Comparison of ENCODE assay signal across 25 cellular contexts in the genomic region with DNA sequence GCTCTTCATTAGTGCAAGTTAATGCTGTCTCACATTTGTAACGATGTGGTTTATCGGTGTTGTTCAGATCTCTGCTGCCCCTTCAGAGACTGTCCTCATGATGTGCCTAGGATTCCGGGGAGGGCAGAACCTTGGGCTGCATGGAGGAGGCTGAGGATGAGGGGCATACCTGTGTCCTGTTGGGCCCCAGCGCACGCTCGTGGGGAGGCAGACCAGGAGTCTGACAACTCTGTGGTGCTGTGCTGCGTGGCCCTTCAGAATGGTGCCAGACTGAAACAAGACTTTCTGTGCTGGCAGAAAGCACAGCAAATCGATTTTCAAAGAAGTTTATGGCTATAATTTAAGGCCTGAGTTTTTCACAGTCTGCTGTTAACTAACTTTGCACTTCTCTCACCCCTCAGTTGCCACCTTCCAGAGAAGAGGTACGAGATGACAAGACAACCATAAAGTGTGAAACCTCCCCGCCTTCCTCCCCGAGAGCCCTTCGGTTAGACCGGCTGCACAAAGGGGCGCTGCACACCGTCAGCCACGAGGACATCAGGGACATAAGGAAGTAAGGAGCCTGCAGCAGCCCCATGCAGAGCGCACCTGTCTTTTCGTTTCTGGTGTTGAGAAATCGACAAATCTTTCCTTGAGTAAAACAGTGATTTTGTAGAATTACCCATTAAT. TPM values are rescaled to one million over a fixed set of nuclear protein-coding genes. Genes with fewer than 3 reads are reported as not detected.
DNase-seq lines count a peak whose midpoint lies in the region; ATAC-seq and TF ChIP-seq lines count a peak whose summit lies in the region.
"Had no signal": no experiment of that assay in that cellular context is flagged by ENCODE, and none has a peak within 500 bp of the region (broad histone marks: within the 10 kb centered on the region; RNA-seq: fewer than 3 reads in every experiment).

No MANE protein-coding gene starts in this region.

- H3K27me3 Mint-ChIP-seq in activated CD8-positive, alpha-beta memory T cell treated with anti-CD3 and anti-CD28 coated beads, Interleukin-2, amount 10 ng/mL, durations not matched to agents 7 days and 5 days: no peaks in the 10 kb centered on the region
- H3K27me3 Mint-ChIP-seq in Caco-2 (ENCODE audit: insufficient read depth, unreplicated experiment): no peaks in the 10 kb centered on the region
- H3K27me3 Mint-ChIP-seq in effector memory CD8-positive, alpha-beta T cell: no peaks in the 10 kb centered on the region
- H3K27me3 Mint-ChIP-seq in nephron progenitor cell (ENCODE audit: low read depth, poor library complexity): peaks cover 16% of the 10 kb centered on the region
- H3K27me3 Mint-ChIP-seq in stimulated activated naive CD8-positive, alpha-beta T cell treated with anti-CD3 and anti-CD28 coated beads, Interleukin-15, amount 100 ng/mL, for 72 hours: no peaks in the 10 kb centered on the region

- no peaks in the 10 kb centered on the region for H3K27me3 ChIP-seq in Caco-2 (replicated peaks; ENCODE audit: control insufficient read depth, insufficient read depth, low read length)
- no peaks in the 10 kb centered on the region for H3K27me3 ChIP-seq in effector memory CD4-positive, alpha-beta T cell (replicated peaks; ENCODE audit: control insufficient read depth, insufficient read depth, low read length, poor library complexity, severe bottlenecking)
- H3K27me3 ChIP-seq: BLaER1, MG63, SJCRH30 had no signal

- DNase-seq in activated CD8-positive, alpha-beta memory T cell treated with anti-CD3 and anti-CD28 coated beads for 24 hours: peak; percentile 51
- DNase-seq in activated CD8-positive, alpha-beta memory T cell treated with anti-CD3 and anti-CD28 coated beads, Interleukin-2, amount 10 ng/mL, durations not matched to agents 7 days and 5 days: no peak
- no peak for DNase-seq in Caco-2
- DNase-seq in effector memory CD8-positive, alpha-beta T cell: peak in 2 of 3 experiments; percentile 7 to 23
- DNase-seq in nephron progenitor cell: no peak
- DNase-seq in effector memory CD4-positive, alpha-beta T cell: no peak
- no peak for DNase-seq in stimulated activated naive CD8-positive, alpha-beta T cell treated with anti-CD3 and anti-CD28 coated beads, Interleukin-15, amount 100 ng/mL, for 72 hours
- no peak for DNase-seq in Ammon's horn (ENCODE audit: low spot score)
- DNase-seq: CD4-positive, CD25-positive, alpha-beta regulatory T cell; GOT3; HFFc6; IMR-90; KG1; MG63; NCI-H1105 treated with DMSO at 0.1 percent for 48 hours; NCI-H146; NCI-H2029; NCI-H446 treated with DMSO at 0.1 percent for 48 hours; NCI-H526; NCI-H82; NK-92 treated with Interleukin-12 subunit alpha and Interleukin-12 subunit beta, amount 100 ng/mL, for 24 hours; PC-3; SJCRH30 had no signal

- no peak for ATAC-seq in activated CD8-positive, alpha-beta memory T cell treated with anti-CD3 and anti-CD28 coated beads, Interleukin-2, amount 10 ng/mL, durations not matched to agents 7 days and 5 days
- peak; percentile 71 for ATAC-seq in effector memory CD8-positive, alpha-beta T cell (replicated peaks)
- ATAC-seq in stimulated activated naive CD8-positive, alpha-beta T cell treated with anti-CD3 and anti-CD28 coated beads, Interleukin-15, amount 100 ng/mL, for 72 hours: no peak
- ATAC-seq: PC-3 had no signal

- CTCF ChIA-PET in activated CD8-positive, alpha-beta memory T cell treated with anti-CD3 and anti-CD28 coated beads, Interleukin-2, amount 10 ng/mL, durations not matched to agents 7 days and 5 days (lab: Charles Lee): no interaction called here
- CTCF ChIA-PET in Caco-2 (lab: Charles Lee): no interaction called here

- peaks cover 6% of the 10 kb centered on the region for H3K4me1 Mint-ChIP-seq in activated CD8-positive, alpha-beta memory T cell treated with anti-CD3 and anti-CD28 coated beads, Interleukin-2, amount 10 ng/mL, durations not matched to agents 7 days and 5 days
- no peaks in the 10 kb centered on the region for H3K4me1 Mint-ChIP-seq in Caco-2 (ENCODE audit: low read depth, unreplicated experiment)
- peaks cover 14 to 30% of the 10 kb centered on the region in 2 donors for H3K4me1 Mint-ChIP-seq in effector memory CD8-positive, alpha-beta T cell (ENCODE audit: low read depth in 2 of 2)
- H3K4me1 Mint-ChIP-seq in nephron progenitor cell: peaks cover 29% of the 10 kb centered on the region
- no peaks in the 10 kb centered on the region for H3K4me1 Mint-ChIP-seq in stimulated activated naive CD8-positive, alpha-beta T cell treated with anti-CD3 and anti-CD28 coated beads, Interleukin-15, amount 100 ng/mL, for 72 hours
- H3K4me1 Mint-ChIP-seq: CD4-positive, CD25-positive, alpha-beta regulatory T cell had no signal

- H3K27ac ChIP-seq in effector memory CD4-positive, alpha-beta T cell (ENCODE audit: insufficient read depth, low read length, poor library complexity, severe bottlenecking): no peak overlapping the region
- H3K27ac ChIP-seq: BLaER1, SJCRH30 had no signal

- no peak overlapping the region for H3K4me3 ChIP-seq in Caco-2 (ENCODE audit: low read depth, low read length)
- no peak overlapping the region for H3K4me3 ChIP-seq in effector memory CD4-positive, alpha-beta T cell (ENCODE audit: insufficient read depth, low read depth, low read length, poor library complexity, severe bottlenecking)
- H3K4me3 ChIP-seq: BLaER1, HAP-1, MG63, SJCRH30 had no signal

- no peaks in the 10 kb centered on the region for H3K9me3 ChIP-seq in Caco-2
- no peaks in the 10 kb centered on the region for H3K9me3 ChIP-seq in effector memory CD4-positive, alpha-beta T cell (ENCODE audit: control insufficient read depth, low read length)
- H3K9me3 ChIP-seq: BLaER1, HAP-1, MG63, SJCRH30 had no signal

- H3K9me3 Mint-ChIP-seq in activated CD8-positive, alpha-beta memory T cell treated with anti-CD3 and anti-CD28 coated beads, Interleukin-2, amount 10 ng/mL, durations not matched to agents 7 days and 5 days (ENCODE audit: low read depth): no peaks in the 10 kb centered on the region
- no peaks in the 10 kb centered on the region for H3K9me3 Mint-ChIP-seq in Caco-2 (ENCODE audit: unreplicated experiment)
- no peaks in the 10 kb centered on the region for H3K9me3 Mint-ChIP-seq in effector memory CD8-positive, alpha-beta T cell
- no peaks in the 10 kb centered on the region for H3K9me3 Mint-ChIP-seq in nephron progenitor cell
- no peaks in the 10 kb centered on the region for H3K9me3 Mint-ChIP-seq in stimulated activated naive CD8-positive, alpha-beta T cell treated with anti-CD3 and anti-CD28 coated beads, Interleukin-15, amount 100 ng/mL, for 72 hours
- H3K9me3 Mint-ChIP-seq: CD4-positive, CD25-positive, alpha-beta regulatory T cell; HFFc6 had no signal

- POLR2A ChIA-PET in Caco-2 (lab: Charles Lee): no interaction called here

- no peak overlapping the region for H3K4me3 Mint-ChIP-seq in activated CD8-positive, alpha-beta memory T cell treated with anti-CD3 and anti-CD28 coated beads, Interleukin-2, amount 10 ng/mL, durations not matched to agents 7 days and 5 days
- H3K4me3 Mint-ChIP-seq in Caco-2 (ENCODE audit: unreplicated experiment): no peak overlapping the region
- H3K4me3 Mint-ChIP-seq in effector memory CD8-positive, alpha-beta T cell: peak overlapping the region; percentile 53 to 55
- no peak overlapping the region for H3K4me3 Mint-ChIP-seq in nephron progenitor cell
- H3K4me3 Mint-ChIP-seq in stimulated activated naive CD8-positive, alpha-beta T cell treated with anti-CD3 and anti-CD28 coated beads, Interleukin-15, amount 100 ng/mL, for 72 hours: no peak overlapping the region
- H3K4me3 Mint-ChIP-seq: CD4-positive, CD25-positive, alpha-beta regulatory T cell; HFFc6 had no signal

- no peaks in the 10 kb centered on the region for H3K4me1 ChIP-seq in Caco-2
- H3K4me1 ChIP-seq in effector memory CD4-positive, alpha-beta T cell (ENCODE audit: control insufficient read depth, insufficient read depth, low read length, poor library complexity, severe bottlenecking): no peaks in the 10 kb centered on the region
- H3K4me1 ChIP-seq: BLaER1, HAP-1, SJCRH30 had no signal

- H3K36me3 Mint-ChIP-seq in activated CD8-positive, alpha-beta memory T cell treated with anti-CD3 and anti-CD28 coated beads, Interleukin-2, amount 10 ng/mL, durations not matched to agents 7 days and 5 days: peaks cover 26% of the 10 kb centered on the region
- H3K36me3 Mint-ChIP-seq in Caco-2 (ENCODE audit: insufficient read depth, unreplicated experiment): peaks cover 95% of the 10 kb centered on the region
- H3K36me3 Mint-ChIP-seq in effector memory CD8-positive, alpha-beta T cell (ENCODE audit: insufficient read depth): peaks cover 61% of the 10 kb centered on the region
- peaks cover 69% of the 10 kb centered on the region for H3K36me3 Mint-ChIP-seq in nephron progenitor cell (ENCODE audit: low read depth)

- H3K36me3 ChIP-seq in Caco-2 (ENCODE audit: control insufficient read depth, insufficient read depth, low read length): peaks cover 8% of the 10 kb centered on the region
- peaks cover 44% of the 10 kb centered on the region for H3K36me3 ChIP-seq in effector memory CD4-positive, alpha-beta T cell (ENCODE audit: control insufficient read depth, insufficient read depth, low read length)

- H3K27ac Mint-ChIP-seq in activated CD8-positive, alpha-beta memory T cell treated with anti-CD3 and anti-CD28 coated beads, Interleukin-2, amount 10 ng/mL, durations not matched to agents 7 days and 5 days: no peak overlapping the region
- H3K27ac Mint-ChIP-seq in Caco-2 (ENCODE audit: unreplicated experiment): peak overlapping the region; percentile 45
- H3K27ac Mint-ChIP-seq in effector memory CD8-positive, alpha-beta T cell: peak overlapping the region; percentile 79 to 86
- H3K27ac Mint-ChIP-seq in nephron progenitor cell: peak overlapping the region; percentile 23
- H3K27ac Mint-ChIP-seq in stimulated activated naive CD8-positive, alpha-beta T cell treated with anti-CD3 and anti-CD28 coated beads, Interleukin-15, amount 100 ng/mL, for 72 hours: peak overlapping the region in 1 of 2 donors; percentile 76
- H3K27ac Mint-ChIP-seq: CD4-positive, CD25-positive, alpha-beta regulatory T cell; HFFc6 had no signal

- TF ChIP-seq CTCF in Caco-2 (IDR thresholded peaks at IDR 0.05; ENCODE audit: insufficient read depth in 1 of 2, low read depth in 1 of 2, low read length in 1 of 2, severe bottlenecking in 1 of 2, unreplicated experiment in 1 of 2) (no peak), nephron progenitor cell (IDR thresholded peaks at IDR 0.05) (no peak)

- no TSS peak for BruUV-seq in Caco-2 (replicated peaks; lab: Mats Ljungman, UMichigan)

- intact Hi-C loops in Caco-2 (cut with micrococcal nuclease; ENCODE audit: unreplicated experiment): no loop called here

RNA-seq across cellular contexts. Expression of gene CTTN, which starts 44.3 kb away (rescaled TPM):
- 1 to 10 TPM; 1.0 to 1.4 TPM for total RNA-seq in activated CD8-positive, alpha-beta memory T cell treated with anti-CD3 and anti-CD28 coated beads, Interleukin-2, amount 10 ng/mL, durations not matched to agents 7 days and 5 days
- total RNA-seq in Caco-2 (2022): 502 and 510 TPM in 2 replicates

Comparison
In these comparisons a context has a peak if more than half of its experiments do, and no peak if none do; other contexts are left out.
1. DNase-seq: peak in activated CD8-positive, alpha-beta memory T cell treated with anti-CD3 and anti-CD28 coated beads for 24 hours (single experiment) and effector memory CD8-positive, alpha-beta T cell (2 of 3); none in activated CD8-positive, alpha-beta memory T cell treated with anti-CD3 and anti-CD28 coated beads, Interleukin-2, amount 10 ng/mL, durations not matched to agents 7 days and 5 days (single experiment), Caco-2 (0 of 2), nephron progenitor cell (single experiment), effector memory CD4-positive, alpha-beta T cell (0 of 3), stimulated activated naive CD8-positive, alpha-beta T cell treated with anti-CD3 and anti-CD28 coated beads, Interleukin-15, amount 100 ng/mL, for 72 hours (0 of 2) and Ammon's horn (single experiment).
2. H3K4me3 Mint-ChIP-seq: peak in effector memory CD8-positive, alpha-beta T cell (2 of 2); none in activated CD8-positive, alpha-beta memory T cell treated with anti-CD3 and anti-CD28 coated beads, Interleukin-2, amount 10 ng/mL, durations not matched to agents 7 days and 5 days (single experiment), Caco-2 (single experiment), nephron progenitor cell (single experiment) and stimulated activated naive CD8-positive, alpha-beta T cell treated with anti-CD3 and anti-CD28 coated beads, Interleukin-15, amount 100 ng/mL, for 72 hours (0 of 2).
3. RNA of gene CTTN, which starts 44.3 kb away (total RNA-seq): 502 to 510 TPM in Caco-2; 1.0 to 1.4 TPM in activated CD8-positive, alpha-beta memory T cell treated with anti-CD3 and anti-CD28 coated beads, Interleukin-2, amount 10 ng/mL, durations not matched to agents 7 days and 5 days; every median in the first group is over 100 times any median in the second.